21 cellular contexts compared by ENCODE assay signal in genomic region chr17:41982026-41982989, GRCh38. TPM values are rescaled to one million over a fixed set of nuclear protein-coding genes. Genes with fewer than 3 reads are reported as not detected.
A peak's percentile ranks its signal among the peaks of the same experiment; 100 is the strongest.
DNase-seq lines count a peak whose midpoint lies in the region; ATAC-seq, FAIRE-seq and TF ChIP-seq lines count a peak whose summit lies in the region.
"Had no signal": no experiment of that assay in that cellular context is flagged by ENCODE, and none has a peak within 500 bp of the region (broad histone marks: within the 10 kb centered on the region; RNA-seq: fewer than 3 reads in every experiment).

No MANE protein-coding gene starts in this region.

- H3K9me3 Mint-ChIP-seq in stimulated activated naive B cell treated with anti-CD40 and anti-IgM and Interleukin-4, amounts not matched to agents 10 μg/mL and 1 μg/mL and 100 μg/mL, for 72 hours: no peaks in the 10 kb centered on the region

- no peak overlapping the region for H3K4me3 Mint-ChIP-seq in stimulated activated naive B cell treated with anti-CD40 and anti-IgM and Interleukin-4, amounts not matched to agents 10 μg/mL and 1 μg/mL and 100 μg/mL, for 72 hours

- no peaks in the 10 kb centered on the region for H3K27me3 ChIP-seq in right atrium auricular region
- H3K27me3 ChIP-seq: neutrophil, upper lobe of left lung had no signal

- DNase-seq in NCI-H2227 treated with DMSO at 0.1 percent for 48 hours (lab: John Stamatoyannopoulos, UW): peak; percentile 30
- no peak for DNase-seq in NCI-H2227 (lab: John Stamatoyannopoulos, UW; ENCODE audit: unreplicated experiment)
- DNase-seq in astrocyte of the hippocampus (ENCODE audit: low read depth, low spot score): peak; percentile 81
- peak; percentile 43 for DNase-seq in kidney
- no peak for DNase-seq in stimulated activated naive B cell treated with anti-CD40 and anti-IgM and Interleukin-4, amounts not matched to agents 10 μg/mL and 1 μg/mL and 100 μg/mL, for 72 hours
- no peak for DNase-seq in NCI-H524 (lab: John Stamatoyannopoulos, UW)
- no peak for DNase-seq in right atrium auricular region (ENCODE audit: low spot score)
- DNase-seq: activated CD4-positive, alpha-beta T cell treated with anti-CD3 and anti-CD28 coated beads, Interleukin-2, amount 50 U/mL, for 48 hours; activated T-cell treated with anti-CD3 and anti-CD28 coated beads, Interleukin-2, amount 50 U/mL, for 48 hours; C1 segment of cervical spinal cord; DMS79 treated with DMSO at 0.1 percent for 48 hours; midbrain; MV-4-11; NCI-H2107; stimulated activated naive CD4-positive, alpha-beta T cell treated with Interleukin-2 at 50 U/mL for 16 hours; upper lobe of left lung had no signal

- intact Hi-C loops in kidney (cut with DNase I): no loop called here

- H3K27ac ChIP-seq in kidney (ENCODE audit: low read depth in 2 of 2, low read length in 2 of 2) (no peak overlapping the region), right atrium auricular region (no peak overlapping the region)
- H3K27ac ChIP-seq: 22Rv1, neutrophil, upper lobe of left lung had no signal

- H3K27me3 Mint-ChIP-seq in stimulated activated naive B cell treated with anti-CD40 and anti-IgM and Interleukin-4, amounts not matched to agents 10 μg/mL and 1 μg/mL and 100 μg/mL, for 72 hours: no peaks in the 10 kb centered on the region

- H3K9me3 ChIP-seq in kidney (ENCODE audit: control insufficient read depth in 1 of 2, low read length in 2 of 2) (no peaks in the 10 kb centered on the region), right atrium auricular region (no peaks in the 10 kb centered on the region)
- H3K9me3 ChIP-seq: neutrophil, upper lobe of left lung had no signal

- peaks cover 54 to 57% of the 10 kb centered on the region in 2 donors for H3K36me3 Mint-ChIP-seq in stimulated activated naive B cell treated with anti-CD40 and anti-IgM and Interleukin-4, amounts not matched to agents 10 μg/mL and 1 μg/mL and 100 μg/mL, for 72 hours

- FAIRE-seq in kidney (lab: Jason Lieb, UNC): no peak
- FAIRE-seq: endothelial cell of umbilical vein had no signal

- H3K36me3 ChIP-seq in kidney (ENCODE audit: control insufficient read depth in 1 of 2, insufficient read depth in 2 of 2, low read length in 2 of 2) (peaks cover 30 to 41% of the 10 kb centered on the region in 2 donors), right atrium auricular region (peaks cover 89% of the 10 kb centered on the region)

- peak overlapping the region; percentile 71 for H3K27ac Mint-ChIP-seq in stimulated activated naive B cell treated with anti-CD40 and anti-IgM and Interleukin-4, amounts not matched to agents 10 μg/mL and 1 μg/mL and 100 μg/mL, for 72 hours

- H3K4me1 ChIP-seq in kidney (ENCODE audit: control insufficient read depth in 1 of 2, insufficient read depth in 1 of 2, low read depth in 1 of 2, low read length in 2 of 2) (peaks cover 2 to 4% of the 10 kb centered on the region in 2 donors), right atrium auricular region (no peaks in the 10 kb centered on the region)
- H3K4me1 ChIP-seq: upper lobe of left lung had no signal

- no peak for TF ChIP-seq CTCF in kidney (IDR thresholded peaks at IDR 0.05; ENCODE audit: borderline replicate concordance, extremely low read depth, insufficient read depth)
- TF ChIP-seq CTCF in right atrium auricular region (IDR thresholded peaks at IDR 0.05): no peak

- ATAC-seq in stimulated activated naive B cell treated with anti-CD40 and anti-IgM and Interleukin-4, amounts not matched to agents 10 μg/mL and 1 μg/mL and 100 μg/mL, for 72 hours (replicated peaks): peak; percentile 19 to 51
- no peak for ATAC-seq in HG02623 (IDR thresholded peaks at IDR 0.05; ENCODE audit: unreplicated experiment)
- ATAC-seq: Panc1 had no signal

- H3K9ac ChIP-seq in kidney (ENCODE audit: low read length in 2 of 2): no peak overlapping the region

- H3K4me1 Mint-ChIP-seq in stimulated activated naive B cell treated with anti-CD40 and anti-IgM and Interleukin-4, amounts not matched to agents 10 μg/mL and 1 μg/mL and 100 μg/mL, for 72 hours: peaks cover 6 to 11% of the 10 kb centered on the region in 2 donors

- no peak overlapping the region for H3K4me3 ChIP-seq in kidney (ENCODE audit: low read length in 2 of 2)
- H3K4me3 ChIP-seq in right atrium auricular region: no peak overlapping the region
- H3K4me3 ChIP-seq: upper lobe of left lung had no signal

RNA-seq across cellular contexts. Expression of gene CNP, which starts 15.7 kb away (rescaled TPM):
- total RNA-seq in kidney (87.5 TPM), right atrium auricular region (10 to 100 TPM; 23.1 to 29.5 TPM)
- polyA plus RNA-seq in kidney (ENCODE audit: insufficient read depth, low read depth, low replicate concordance): 64.0 TPM

RNA-seq across cellular contexts. Expression of gene DNAJC7, which starts 34.9 kb away (rescaled TPM):
- total RNA-seq in kidney (88.1 TPM), right atrium auricular region (10 to 100 TPM; 42.7 to 47.1 TPM)
- polyA plus RNA-seq in kidney (ENCODE audit: insufficient read depth, low read depth, low replicate concordance): 141 TPM

RNA-seq across cellular contexts. Expression of gene NKIRAS2, which starts 37.6 kb away (rescaled TPM):
- total RNA-seq in kidney: 26.8 TPM
- 21.2 TPM for polyA plus RNA-seq in kidney (ENCODE audit: insufficient read depth, low read depth, low replicate concordance)
- 10 to 100 TPM; 64.8 to 69.8 TPM for total RNA-seq in right atrium auricular region

RNA-seq across cellular contexts. Expression of gene ODAD4, which starts 51.9 kb away (rescaled TPM):
- total RNA-seq in kidney (6.0 TPM), right atrium auricular region (under 1 TPM; 0.43 to 0.56 TPM)
- polyA plus RNA-seq in kidney (ENCODE audit: insufficient read depth, low read depth, low replicate concordance): 4.6 TPM

Comparison
In these comparisons a context has a peak if more than half of its experiments do, and no peak if none do; other contexts are left out.
1. DNase-seq: peak in NCI-H2227 treated with DMSO at 0.1 percent for 48 hours (single experiment), astrocyte of the hippocampus (single experiment) and kidney (single experiment); none in NCI-H2227 (single experiment), stimulated activated naive B cell treated with anti-CD40 and anti-IgM and Interleukin-4, amounts not matched to agents 10 μg/mL and 1 μg/mL and 100 μg/mL, for 72 hours (single experiment), NCI-H524 (0 of 2) and right atrium auricular region (single experiment).